Comparison of ENCODE assay signal across 25 cellular contexts in genomic region chr16:12146966-12147365, GRCh38.
DNase-seq lines count a peak whose midpoint lies in the region; ATAC-seq, FAIRE-seq and TF ChIP-seq lines count a peak whose summit lies in the region.
"Had no signal": no experiment of that assay in that cellular context is flagged by ENCODE, and none has a peak within 500 bp of the region (broad histone marks: within the 10 kb centered on the region; RNA-seq: fewer than 3 reads in every experiment).

No MANE protein-coding gene starts in this region.

- no peak for TF ChIP-seq CTCF in nephron (IDR thresholded peaks at IDR 0.05; ENCODE audit: unreplicated experiment in 3 of 3)

- POLR2A ChIA-PET in activated CD4-positive, alpha-beta T cell treated with anti-CD3 and anti-CD28 coated beads for 36 hours (lab: Charles Lee) = no interaction called here

- H3K36me3 Mint-ChIP-seq in activated CD4-positive, alpha-beta T cell treated with anti-CD3 and anti-CD28 coated beads for 36 hours (ENCODE audit: low read depth) = no peaks in the 10 kb centered on the region
- H3K36me3 Mint-ChIP-seq in nephron (ENCODE audit: low read depth) = peaks cover 2% of the 10 kb centered on the region
- H3K36me3 Mint-ChIP-seq: mesothelial cell of epicardium had no signal

- no peaks in the 10 kb centered on the region for H3K9me3 Mint-ChIP-seq in activated CD4-positive, alpha-beta T cell treated with anti-CD3 and anti-CD28 coated beads for 36 hours (ENCODE audit: low read depth)
- no peaks in the 10 kb centered on the region for H3K9me3 Mint-ChIP-seq in nephron
- H3K9me3 Mint-ChIP-seq: activated CD4-positive, alpha-beta memory T cell treated with anti-CD3 and anti-CD28 coated beads for 36 hours; immature natural killer cell; mesothelial cell of epicardium; nephron progenitor cell had no signal

- DNase-seq in activated CD4-positive, alpha-beta T cell treated with anti-CD3 and anti-CD28 coated beads for 36 hours = no peak
- no peak for DNase-seq in activated CD4-positive, alpha-beta T cell treated with anti-CD3 and anti-CD28 coated beads, Interleukin-2, amount 50 U/mL, for 4 hours
- DNase-seq in GM12891 (ENCODE audit: insufficient read length, low spot score) (no peak), SJCRH30 (peak in 1 of 2 experiments; percentile 26), D341Med (ENCODE audit: low spot score) (no peak), NCI-H1105 treated with DMSO at 0.1 percent for 48 hours (lab: John Stamatoyannopoulos, UW) (no peak)
- DNase-seq: activated CD4-positive, alpha-beta memory T cell treated with anti-CD3 and anti-CD28 coated beads for 36 hours; activated CD4-positive, CD25-positive, alpha-beta regulatory T cell; effector CD8-positive, alpha-beta T cell; erythroblast; H7; immature natural killer cell; nephron progenitor cell; right lobe of liver; upper lobe of left lung had no signal

- H3K27ac Mint-ChIP-seq in activated CD4-positive, alpha-beta T cell treated with anti-CD3 and anti-CD28 coated beads for 36 hours = peak overlapping the region; percentile 8
- peak overlapping the region in 2 of 3 experiments; percentile 31 to 68 for H3K27ac Mint-ChIP-seq in nephron
- H3K27ac Mint-ChIP-seq: activated CD4-positive, alpha-beta memory T cell treated with anti-CD3 and anti-CD28 coated beads for 36 hours; mesothelial cell of epicardium; nephron progenitor cell had no signal

- H3K4me3 Mint-ChIP-seq in activated CD4-positive, alpha-beta T cell treated with anti-CD3 and anti-CD28 coated beads for 36 hours = no peak overlapping the region
- H3K4me3 Mint-ChIP-seq in nephron = peak overlapping the region in 1 of 3 experiments; percentile 20
- H3K4me3 Mint-ChIP-seq: activated CD4-positive, alpha-beta memory T cell treated with anti-CD3 and anti-CD28 coated beads for 36 hours; immature natural killer cell; mesothelial cell of epicardium; nephron progenitor cell had no signal

- H3K9me3 ChIP-seq in SJCRH30 (replicated peaks) = no peaks in the 10 kb centered on the region
- H3K9me3 ChIP-seq: right lobe of liver, upper lobe of left lung had no signal

- H3K27ac ChIP-seq in SJCRH30 = peak overlapping the region; percentile 77
- H3K27ac ChIP-seq: 22Rv1, KMS-11, parathyroid adenoma, right lobe of liver had no signal

- H3K27me3 Mint-ChIP-seq in activated CD4-positive, alpha-beta T cell treated with anti-CD3 and anti-CD28 coated beads for 36 hours = no peaks in the 10 kb centered on the region
- H3K27me3 Mint-ChIP-seq in nephron (ENCODE audit: low read depth) = peaks cover 3% of the 10 kb centered on the region
- H3K27me3 Mint-ChIP-seq: activated CD4-positive, alpha-beta memory T cell treated with anti-CD3 and anti-CD28 coated beads for 36 hours had no signal

- H3K4me1 Mint-ChIP-seq in activated CD4-positive, alpha-beta T cell treated with anti-CD3 and anti-CD28 coated beads for 36 hours = peaks cover 26% of the 10 kb centered on the region
- H3K4me1 Mint-ChIP-seq in nephron = peaks cover 28% of the 10 kb centered on the region

- H3K36me3 ChIP-seq in SJCRH30 = no peaks in the 10 kb centered on the region
- H3K36me3 ChIP-seq: right lobe of liver, upper lobe of left lung had no signal

- peak; percentile 16 for FAIRE-seq in GM12891 (lab: Jason Lieb, UNC)
- FAIRE-seq: colon, GM12892, HTR-8/SVneo had no signal

- peak overlapping the region; percentile 43 for H3K4me3 ChIP-seq in SJCRH30
- H3K4me3 ChIP-seq: right lobe of liver, upper lobe of left lung had no signal

- ATAC-seq in activated CD4-positive, alpha-beta T cell treated with anti-CD3 and anti-CD28 coated beads for 36 hours = no peak
- ATAC-seq in GM21515 (IDR thresholded peaks at IDR 0.05; ENCODE audit: unreplicated experiment) = no peak
- ATAC-seq: left lobe of liver had no signal

- TF ChIP-seq POLR2A in GM12891 (IDR thresholded peaks at IDR 0.05; ENCODE audit: low read depth, low read length) = no peak

- no peaks in the 10 kb centered on the region for H3K27me3 ChIP-seq in SJCRH30
- H3K27me3 ChIP-seq: right lobe of liver, upper lobe of left lung had no signal

- intact Hi-C loops in activated CD4-positive, alpha-beta T cell treated with anti-CD3 and anti-CD28 coated beads for 36 hours (cut with DNase I, micrococcal nuclease) = no loop called here

- H3K4me1 ChIP-seq in SJCRH30 = peaks cover 18% of the 10 kb centered on the region

- CTCF ChIA-PET in activated CD4-positive, alpha-beta T cell treated with anti-CD3 and anti-CD28 coated beads for 36 hours (lab: Charles Lee) = interaction anchor here (0.9 kb wide), 1 partner anchor 52 kb away, joined by 3 read pairs; no protein-coding TSS in a partner anchor

TF ChIP-seq in GM12891, 5 proteins besides CTCF, POLR2A, EP300 and RAD21:
- no peak for TF ChIP-seq POLR2AphosphoS5 (IDR thresholded peaks at IDR 0.05; ENCODE audit: low read depth, low read length)
- TF ChIP-seq TAF1 (IDR thresholded peaks at IDR 0.05; ENCODE audit: low read depth, low read length) = no peak
- no peak for TF ChIP-seq SPI1 (IDR thresholded peaks at IDR 0.05; ENCODE audit: low read depth, low read length)
- TF ChIP-seq PAX5 (IDR thresholded peaks at IDR 0.05; ENCODE audit: insufficient read depth, low read length, severe bottlenecking) = no peak
- TF ChIP-seq POU2F2 (IDR thresholded peaks at IDR 0.05; ENCODE audit: low read depth, low read length) = no peak
TF ChIP-seq in GM12891: peak in this region for 0.
